Comparison of ENCODE assay signal across 21 cellular contexts in the genomic region with DNA sequence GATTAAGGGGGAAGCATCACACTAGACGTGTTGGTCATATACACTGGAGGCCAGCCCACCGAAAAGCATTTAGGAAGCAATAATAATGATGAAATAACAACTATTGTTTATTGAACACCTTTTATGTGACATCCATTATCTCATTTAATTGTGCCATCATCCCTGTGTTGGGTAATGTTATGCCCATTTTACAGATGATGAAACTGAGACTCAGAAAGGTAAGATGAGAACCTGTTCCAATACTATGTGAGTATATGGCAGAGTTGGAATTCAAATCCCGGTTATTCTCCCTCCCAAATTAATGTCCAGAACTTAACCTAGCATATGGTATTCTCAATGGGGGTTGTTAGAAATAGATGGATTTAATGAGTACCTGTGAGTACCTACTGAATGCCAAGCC.
DNase-seq lines count a peak whose midpoint lies in the region; ATAC-seq and TF ChIP-seq lines count a peak whose summit lies in the region.
"Had no signal": no experiment of that assay in that cellular context is flagged by ENCODE, and none has a peak within 500 bp of the region (broad histone marks: within the 10 kb centered on the region; RNA-seq: fewer than 3 reads in every experiment).

No MANE protein-coding gene starts in this region.

- 90% methylated on average over 3 of the region's 3 CpGs for WGBS in hepatocyte (ENCODE audit: low lambda C conversion rate, missing lambda C conversion rate)

- H2AFZ ChIP-seq in hepatocyte, result no peak overlapping the region

- no peak overlapping the region for H3K4me2 ChIP-seq in hepatocyte

- H3K4me1 ChIP-seq in HEK293 (ENCODE audit: control insufficient read depth, insufficient read depth, low read length) (peaks cover 10% of the 10 kb centered on the region), adipocyte (ENCODE audit: control insufficient read depth, insufficient read depth, low read length) (peaks cover 86% of the 10 kb centered on the region), hepatocyte (ENCODE audit: insufficient read depth) (peaks cover 32% of the 10 kb centered on the region)

- H3K27ac Mint-ChIP-seq in naive thymus-derived CD8-positive, alpha-beta T cell, result no peak overlapping the region
- H3K27ac Mint-ChIP-seq: activated CD8-positive, alpha-beta memory T cell treated with anti-CD3 and anti-CD28 coated beads, Interleukin-2, amount 10 ng/mL, durations not matched to agents 7 days and 5 days; stimulated activated naive CD8-positive, alpha-beta T cell treated with anti-CD3 and anti-CD28 coated beads, Interleukin-15, amount 100 ng/mL, for 72 hours had no signal

- H3K36me3 ChIP-seq in HEK293 (ENCODE audit: control insufficient read depth in 2 of 2, insufficient read depth in 1 of 2, low read length in 2 of 2) (no peaks in the 10 kb centered on the region), adipocyte (ENCODE audit: control insufficient read depth, insufficient read depth, low read length, severe bottlenecking) (no peaks in the 10 kb centered on the region), hepatocyte (replicated peaks; ENCODE audit: insufficient read depth, low read depth) (no peaks in the 10 kb centered on the region)
- H3K36me3 ChIP-seq: gastrocnemius medialis, lower lobe of right lung, thyroid gland had no signal

- H3K27ac ChIP-seq in HEK293 (ENCODE audit: extremely low read depth, low read depth, low read length), result no peak overlapping the region
- H3K27ac ChIP-seq in hepatocyte, result peak overlapping the region; percentile 99
- H3K27ac ChIP-seq in skin epidermis, result peak overlapping the region in 14 of 21 experiments; percentile 14 to 87 (median 75)

- no peaks in the 10 kb centered on the region for H3K9me2 ChIP-seq in hepatocyte (replicated peaks; ENCODE audit: insufficient read depth)

- no peaks in the 10 kb centered on the region for H3K36me3 Mint-ChIP-seq in naive thymus-derived CD8-positive, alpha-beta T cell
- H3K36me3 Mint-ChIP-seq: activated CD8-positive, alpha-beta memory T cell treated with anti-CD3 and anti-CD28 coated beads, Interleukin-2, amount 10 ng/mL, durations not matched to agents 7 days and 5 days; CD8-positive, alpha-beta memory T cell had no signal

- ATAC-seq in naive thymus-derived CD8-positive, alpha-beta T cell, result no peak
- ATAC-seq: activated CD8-positive, alpha-beta memory T cell treated with anti-CD3 and anti-CD28 coated beads, Interleukin-2, amount 10 ng/mL, durations not matched to agents 7 days and 5 days; gastrocnemius medialis; lower lobe of right lung; right cardiac atrium; SK-N-SH treated with all-trans-retinoic acid at 6 μM for 48 hours; stimulated activated naive CD8-positive, alpha-beta T cell treated with anti-CD3 and anti-CD28 coated beads, Interleukin-15, amount 100 ng/mL, for 72 hours had no signal

- H3K9me3 ChIP-seq in HEK293 (ENCODE audit: control insufficient read depth, insufficient read depth, low read depth, low read length) (no peaks in the 10 kb centered on the region), adipocyte (ENCODE audit: control insufficient read depth, low read length) (no peaks in the 10 kb centered on the region), hepatocyte (ENCODE audit: low read depth) (no peaks in the 10 kb centered on the region)
- H3K9me3 ChIP-seq: gastrocnemius medialis, lower lobe of right lung, thyroid gland had no signal

- no peaks in the 10 kb centered on the region for H3K9me3 Mint-ChIP-seq in naive thymus-derived CD8-positive, alpha-beta T cell
- H3K9me3 Mint-ChIP-seq: CD8-positive, alpha-beta memory T cell; stimulated activated naive CD8-positive, alpha-beta T cell treated with anti-CD3 and anti-CD28 coated beads, Interleukin-15, amount 100 ng/mL, for 72 hours had no signal

- DNase-seq in adipocyte (ENCODE audit: low read depth), result no peak
- DNase-seq in hepatocyte (ENCODE audit: low spot score), result no peak
- no peak for DNase-seq in epidermal melanocyte (ENCODE audit: insufficient read length, low spot score)
- DNase-seq in naive thymus-derived CD8-positive, alpha-beta T cell, result no peak
- DNase-seq in NCI-H128 (lab: John Stamatoyannopoulos, UW; ENCODE audit: unreplicated experiment), result no peak
- no peak for DNase-seq in stimulated activated CD4-positive, alpha-beta T cell treated with anti-CD3 and anti-CD28 coated beads, Interleukin-4, amount 100 ng/mL, for 4 hours
- DNase-seq: activated CD4-positive, alpha-beta T cell treated with anti-CD3 and anti-CD28 coated beads, Interleukin-2, amount 50 U/mL, for 4 hours; activated CD8-positive, alpha-beta memory T cell treated with anti-CD3 and anti-CD28 coated beads, Interleukin-2, amount 10 ng/mL, durations not matched to agents 7 days and 5 days; activated T-cell treated with anti-CD3 and anti-CD28 coated beads, Interleukin-2, amount 50 U/mL, for 48 hours; CD8-positive, alpha-beta memory T cell; gastrocnemius medialis; lower lobe of right lung; NCI-H146; right cardiac atrium; stimulated activated naive CD8-positive, alpha-beta T cell treated with anti-CD3 and anti-CD28 coated beads, Interleukin-15, amount 100 ng/mL, for 72 hours; T-helper 2 cell; thyroid gland had no signal

- no peak overlapping the region for H3K4me3 Mint-ChIP-seq in naive thymus-derived CD8-positive, alpha-beta T cell
- H3K4me3 Mint-ChIP-seq: activated CD8-positive, alpha-beta memory T cell treated with anti-CD3 and anti-CD28 coated beads, Interleukin-2, amount 10 ng/mL, durations not matched to agents 7 days and 5 days; CD8-positive, alpha-beta memory T cell; stimulated activated naive CD8-positive, alpha-beta T cell treated with anti-CD3 and anti-CD28 coated beads, Interleukin-15, amount 100 ng/mL, for 72 hours had no signal

- TF ChIP-seq CTCF in HEK293 (tag by site-specific recombination; IDR thresholded peaks at IDR 0.05), result no peak
- no peak for TF ChIP-seq CTCF in hepatocyte (IDR thresholded peaks at IDR 0.05; ENCODE audit: poor library complexity)

- H3K4me3 ChIP-seq in HEK293 (ENCODE audit: low read depth, low read length) (no peak overlapping the region), adipocyte (ENCODE audit: low read length) (no peak overlapping the region), hepatocyte (no peak overlapping the region), skin epidermis (no peak overlapping the region)
- H3K4me3 ChIP-seq: dorsolateral prefrontal cortex, gastrocnemius medialis, lower lobe of right lung, thyroid gland had no signal

- peaks cover 2 to 22% (median 5%) of the 10 kb centered on the region in 5 donors for H3K27me3 Mint-ChIP-seq in naive thymus-derived CD8-positive, alpha-beta T cell

- H3K9ac ChIP-seq in adipocyte (ENCODE audit: low read length), result peak overlapping the region; percentile 91

- H3K79me2 ChIP-seq in hepatocyte, result no peaks in the 10 kb centered on the region

- H4K20me1 ChIP-seq in hepatocyte (ENCODE audit: insufficient read depth, poor library complexity, severe bottlenecking), result no peaks in the 10 kb centered on the region

- H3K27me3 ChIP-seq in adipocyte (replicated peaks; ENCODE audit: control insufficient read depth, insufficient read depth, low read length) (no peaks in the 10 kb centered on the region), hepatocyte (no peaks in the 10 kb centered on the region)
- H3K27me3 ChIP-seq: dorsolateral prefrontal cortex, gastrocnemius medialis, thyroid gland had no signal

- H3K4me1 Mint-ChIP-seq in naive thymus-derived CD8-positive, alpha-beta T cell, result no peaks in the 10 kb centered on the region
- H3K4me1 Mint-ChIP-seq: CD8-positive, alpha-beta memory T cell; stimulated activated naive CD8-positive, alpha-beta T cell treated with anti-CD3 and anti-CD28 coated beads, Interleukin-15, amount 100 ng/mL, for 72 hours had no signal

- CTCF ChIA-PET in HEK293 (lab: Yijun Ruan, JAX), result no interaction called here

- POLR2A ChIA-PET in HEK293 (lab: Yijun Ruan, JAX), result no interaction called here
- POLR2A ChIA-PET in naive thymus-derived CD8-positive, alpha-beta T cell (lab: Charles Lee), result no interaction called here

TF ChIP-seq in HEK293, 187 proteins besides CTCF, POLR2A, EP300 and RAD21:
- peak; percentile 99 for TF ChIP-seq ZNF664 (tag by site-specific recombination; IDR thresholded peaks at IDR 0.05)
- TF ChIP-seq, protein P1, sequence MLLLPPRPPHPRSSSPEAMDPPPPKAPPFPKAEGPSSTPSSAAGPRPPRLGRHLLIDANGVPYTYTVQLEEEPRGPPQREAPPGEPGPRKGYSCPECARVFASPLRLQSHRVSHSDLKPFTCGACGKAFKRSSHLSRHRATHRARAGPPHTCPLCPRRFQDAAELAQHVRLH (tag by site-specific recombination; IDR thresholded peaks at IDR 0.05), result peak; percentile 88
- no peak for TF ChIP-seq ZNF76 (tag by site-specific recombination; IDR thresholded peaks at IDR 0.05; ENCODE audit: borderline replicate concordance, low read depth)
- TF ChIP-seq ZNF311 (tag by site-specific recombination; IDR thresholded peaks at IDR 0.05; ENCODE audit: borderline replicate concordance), result no peak
- TF ChIP-seq, protein P2, sequence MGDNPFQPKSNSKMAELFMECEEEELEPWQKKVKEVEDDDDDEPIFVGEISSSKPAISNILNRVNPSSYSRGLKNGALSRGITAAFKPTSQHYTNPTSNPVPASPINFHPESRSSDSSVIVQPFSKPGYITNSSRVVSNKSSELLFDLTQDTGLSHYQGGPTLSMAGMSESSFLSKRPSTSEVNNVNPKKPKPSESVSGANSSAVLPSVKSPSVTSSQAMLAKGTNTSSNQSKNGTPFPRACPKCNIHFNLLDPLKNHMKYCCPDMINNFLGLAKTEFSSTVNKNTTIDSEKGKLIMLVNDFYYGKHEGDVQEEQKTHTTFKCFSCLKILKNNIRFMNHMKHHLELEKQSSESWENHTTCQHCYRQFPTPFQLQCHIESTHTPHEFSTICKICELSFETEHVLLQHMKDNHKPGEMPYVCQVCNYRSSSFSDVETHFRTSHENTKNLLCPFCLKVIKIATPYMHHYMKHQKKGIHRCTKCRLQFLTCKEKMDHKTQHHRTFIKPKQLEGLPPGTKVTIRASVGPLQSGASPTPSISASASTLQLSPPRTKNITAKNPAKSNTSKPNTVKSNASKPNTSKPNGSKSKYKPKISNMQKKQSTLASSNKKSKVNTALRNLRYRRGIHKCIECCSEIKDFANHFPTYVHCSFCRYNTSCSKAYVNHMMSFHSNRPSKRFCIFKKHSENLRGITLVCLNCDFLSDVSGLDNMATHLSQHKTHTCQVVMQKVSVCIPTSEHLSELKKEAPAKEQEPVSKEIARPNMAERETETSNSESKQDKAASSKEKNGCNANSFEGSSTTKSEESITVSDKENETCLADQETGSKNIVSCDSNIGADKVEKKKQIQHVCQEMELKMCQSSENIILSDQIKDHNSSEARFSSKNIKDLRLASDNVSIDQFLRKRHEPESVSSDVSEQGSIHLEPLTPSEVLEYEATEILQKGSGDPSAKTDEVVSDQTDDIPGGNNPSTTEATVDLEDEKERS (tag by site-specific recombination; IDR thresholded peaks at IDR 0.05), result 0 out of 2 replicates have a peak, but pooled peaks have one; percentile 35
- no peak for TF ChIP-seq ZNF24 (tag by site-specific recombination; IDR thresholded peaks at IDR 0.05)
- no peak for TF ChIP-seq ZBTB17 (tag by site-specific recombination; IDR thresholded peaks at IDR 0.05)
